Comparison of ENCODE assay signal across 8 cellular contexts in genomic region chr22:32204856-32205722, GRCh38. TPM values are rescaled to one million over a fixed set of nuclear protein-coding genes. Genes with fewer than 3 reads are reported as not detected.
A peak's percentile ranks its signal among the peaks of the same experiment; 100 is the strongest.
DNase-seq lines count a peak whose midpoint lies in the region; ATAC-seq and TF ChIP-seq lines count a peak whose summit lies in the region.

Gene RFPL2, minus strand, starts transcription at chr22:32205073. Its CDS starts 2,622 bp downstream, at chr22:32202451.

- DNase-seq in stimulated activated CD4-positive, alpha-beta T cell treated with anti-CD3 and anti-CD28 coated beads, Interleukin-15, amount 100 ng/mL, for 24 hours, result peak; percentile 66
- no peak for DNase-seq in stimulated activated CD4-positive, alpha-beta T cell treated with anti-CD3 and anti-CD28 coated beads, Interleukin-2, amount 100 ng/mL, for 48 hours
- DNase-seq in mammary epithelial cell (peak; percentile 68), kidney tubule cell (ENCODE audit: low spot score) (peak; percentile 77), testis (peak; percentile 51), NCI-H2196 (lab: John Stamatoyannopoulos, UW; ENCODE audit: unreplicated experiment) (no peak)

- TF ChIP-seq POLR2A in testis (IDR thresholded peaks at IDR 0.05), result no peak

- BruUV-seq in mammary epithelial cell (replicated peaks; lab: Mats Ljungman, UMichigan), result no TSS peak

- no peaks in the 10 kb centered on the region for H3K4me1 ChIP-seq in OCI-LY3 (ENCODE audit: low read length)
- no peaks in the 10 kb centered on the region for H3K4me1 ChIP-seq in mammary epithelial cell (ENCODE audit: insufficient read depth, low read length)
- no peaks in the 10 kb centered on the region for H3K4me1 ChIP-seq in testis

- intact Hi-C loops in mammary epithelial cell (cut with micrococcal nuclease) (no loop called here), testis (cut with DNase I; ENCODE audit: low total_unique reads) (no loop called here)

- H3K36me3 ChIP-seq in OCI-LY3 (replicated peaks; ENCODE audit: low read depth, low read length) (no peaks in the 10 kb centered on the region), mammary epithelial cell (ENCODE audit: insufficient read depth, low read length) (no peaks in the 10 kb centered on the region), testis (ENCODE audit: low read depth, missing control alignments) (no peaks in the 10 kb centered on the region)

- H3K27me3 ChIP-seq in OCI-LY3 (ENCODE audit: low read depth, low read length) (no peaks in the 10 kb centered on the region), mammary epithelial cell (ENCODE audit: insufficient read depth, low read length) (no peaks in the 10 kb centered on the region), testis (no peaks in the 10 kb centered on the region)

- peak within 1 kb of the TSS; percentile 56; the same call in 1 of the 2 replicates for H2AFZ ChIP-seq in OCI-LY3 (ENCODE audit: low read depth, low read length)
- no peak within 1 kb of the TSS for H2AFZ ChIP-seq in mammary epithelial cell (ENCODE audit: low read depth, low read length)

- 94% methylated on average over 12 of the region's 41 CpGs for WGBS in mammary epithelial cell (ENCODE audit: low coverage, missing lambda C conversion rate)
- 48 to 67% methylated on average over 21 to 40 of the region's 41 CpGs for WGBS in testis, 2 donors

- no peaks in the 10 kb centered on the region for H3K9me3 ChIP-seq in OCI-LY3 (ENCODE audit: insufficient read depth, low read length)
- no peaks in the 10 kb centered on the region for H3K9me3 ChIP-seq in mammary epithelial cell (replicated peaks; ENCODE audit: insufficient read depth, low read length)
- H3K9me3 ChIP-seq in testis, result no peaks in the 10 kb centered on the region

- no peak for ATAC-seq in GM21390 (IDR thresholded peaks at IDR 0.05; ENCODE audit: unreplicated experiment)

- H3K27ac ChIP-seq in OCI-LY3 (ENCODE audit: low read length), result no peak within 1 kb of the TSS
- H3K27ac ChIP-seq in mammary epithelial cell (ENCODE audit: insufficient read depth, low read depth, low read length), result no peak within 1 kb of the TSS
- H3K27ac ChIP-seq in testis, result no peak within 1 kb of the TSS

- in situ Hi-C loops in mammary epithelial cell (cut with MboI; ENCODE audit: low sequenced_read_pairs in 2 of 2), result no loop called here

- H3K4me3 ChIP-seq in OCI-LY3 (ENCODE audit: low read length) (peak within 1 kb of the TSS; percentile 66), mammary epithelial cell (replicated peaks in 1 of 3; ENCODE audit: insufficient read depth in 1 of 3, low read depth in 2 of 3, low read length in 3 of 3) (no peak within 1 kb of the TSS), testis (peak within 1 kb of the TSS in 1 of 2 donors; percentile 20)

- H3K79me2 ChIP-seq in OCI-LY3 (ENCODE audit: low read length) (no peaks in the 10 kb centered on the region), mammary epithelial cell (ENCODE audit: insufficient read depth, low read length) (no peaks in the 10 kb centered on the region)

- H4K20me1 ChIP-seq in OCI-LY3 (ENCODE audit: insufficient read depth, low read length), result no peaks in the 10 kb centered on the region
- no peaks in the 10 kb centered on the region for H4K20me1 ChIP-seq in mammary epithelial cell (ENCODE audit: insufficient read depth, low read length)

- peak within 1 kb of the TSS; percentile 51 for H3K4me2 ChIP-seq in OCI-LY3 (ENCODE audit: low read length)
- H3K4me2 ChIP-seq in mammary epithelial cell (ENCODE audit: insufficient read depth, low read depth, low read length), result no peak within 1 kb of the TSS

- TF ChIP-seq CTCF in OCI-LY3 (IDR thresholded peaks at IDR 0.05; ENCODE audit: low read depth, low read length) (no peak), mammary epithelial cell (conservative IDR thresholded peaks at IDR 0.05 in 1 of 2, IDR thresholded peaks at IDR 0.05 in 1 of 2; ENCODE audit: extremely low read depth in 1 of 2, insufficient read depth in 1 of 2, low read depth in 1 of 2, low read length in 2 of 2) (no peak), testis (IDR thresholded peaks at IDR 0.05) (no peak)

- no peak within 1 kb of the TSS for H3K9ac ChIP-seq in OCI-LY3 (ENCODE audit: low read length)
- H3K9ac ChIP-seq in mammary epithelial cell (ENCODE audit: insufficient read depth, low read length), result no peak within 1 kb of the TSS

- CTCF ChIA-PET in mammary epithelial cell (lab: Charles Lee; ENCODE audit: low non-redundant PET), result interaction anchor here (0.5 kb wide), 1 partner anchor 90 kb away, joined by 3 read pairs; no protein-coding TSS in a partner anchor

- dilution Hi-C loops in mammary epithelial cell (cut with HindIII; ENCODE audit: low sequenced_read_pairs), result no loop called here

RNA-seq across cellular contexts. Expression of gene RFPL2, which starts in this region (rescaled TPM):
- total RNA-seq in mammary epithelial cell (not detected), testis (not detected)
- polyA plus RNA-seq in mammary epithelial cell (not detected), testis (ENCODE audit: insufficient read depth, low read depth, low replicate concordance) (0.34 TPM)
- not detected for polyA minus RNA-seq in mammary epithelial cell

Comparison
In these comparisons a context has a peak if more than half of its experiments do, and no peak if none do; other contexts are left out.
1. DNase-seq: peak in stimulated activated CD4-positive, alpha-beta T cell treated with anti-CD3 and anti-CD28 coated beads, Interleukin-15, amount 100 ng/mL, for 24 hours (single experiment) and kidney tubule cell (single experiment); none in stimulated activated CD4-positive, alpha-beta T cell treated with anti-CD3 and anti-CD28 coated beads, Interleukin-2, amount 100 ng/mL, for 48 hours (0 of 2) and NCI-H2196 (single experiment).
2. Peak in DNase-seq in mammary epithelial cell; RNA of the gene not detected or under 1 TPM.
3. Peak in DNase-seq in testis; RNA of the gene not detected or under 1 TPM.